29 cellular contexts compared by ENCODE assay signal in genomic region chr18:2114765-2115164, GRCh38.
"Had no signal": no experiment of that assay in that cellular context is flagged by ENCODE, and none has a peak within 500 bp of the region (broad histone marks: within the 10 kb centered on the region; RNA-seq: fewer than 3 reads in every experiment).

No MANE protein-coding gene starts in this region.

- H2AFZ ChIP-seq: hepatocyte had no signal

- H3K27ac ChIP-seq: dorsolateral prefrontal cortex, epithelial cell of prostate, foreskin keratinocyte, gastroesophageal sphincter, heart left ventricle, hepatocyte, lower lobe of right lung, prostate gland, skin epidermis, spleen, thoracic aorta, tibial nerve, upper lobe of left lung, uterus had no signal

- H3K4me1 Mint-ChIP-seq: memory B cell; naive thymus-derived CD4-positive, alpha-beta T cell; nephron; stimulated activated naive B cell treated with anti-CD40 and anti-IgM and Interleukin-4, amounts not matched to agents 10 μg/mL and 1 μg/mL and 100 μg/mL, for 72 hours had no signal

- H3K4me3 ChIP-seq: dorsolateral prefrontal cortex, gastroesophageal sphincter, heart left ventricle, hepatocyte, lower lobe of right lung, mucosa of descending colon, prostate gland, skin epidermis, spleen, thoracic aorta, tibial nerve, upper lobe of left lung, uterus had no signal

- H3K36me3 ChIP-seq: gastroesophageal sphincter, heart left ventricle, lower lobe of right lung, prostate gland, spleen, thoracic aorta, tibial nerve, upper lobe of left lung, uterus had no signal

- H3K27me3 ChIP-seq: foreskin keratinocyte, hepatocyte, tibial nerve, upper lobe of left lung, uterus had no signal

- H3K27ac Mint-ChIP-seq: memory B cell; mesothelial cell of epicardium; naive thymus-derived CD4-positive, alpha-beta T cell; nephron; stimulated activated naive B cell treated with anti-CD40 and anti-IgM and Interleukin-4, amounts not matched to agents 10 μg/mL and 1 μg/mL and 100 μg/mL, for 72 hours; stimulated activated naive CD8-positive, alpha-beta T cell treated with anti-CD3 and anti-CD28 coated beads, Interleukin-15, Interleukin-2, amounts not matched to agents 100 ng/mL and 50 ng/mL, for 24 hours had no signal

- DNase-seq: dorsolateral prefrontal cortex; effector CD4-positive, alpha-beta T cell; foreskin keratinocyte; heart left ventricle; left ventricle myocardium superior; lower lobe of right lung; mucosa of descending colon; naive thymus-derived CD4-positive, alpha-beta T cell; nucleus accumbens; right cardiac atrium; spleen; stimulated activated CD4-positive, alpha-beta T cell treated with anti-CD3 and anti-CD28 coated beads, Interleukin-4, amount 100 ng/mL, for 4 hours; stimulated activated naive B cell treated with anti-CD40 and anti-IgM and Interleukin-4, amounts not matched to agents 10 μg/mL and 1 μg/mL and 100 μg/mL, for 72 hours; upper lobe of left lung; uterus had no signal

- H3K4me1 ChIP-seq: gastroesophageal sphincter, heart left ventricle, lower lobe of right lung, prostate gland, spleen, upper lobe of left lung, uterus had no signal

- H3K4me2 ChIP-seq: hepatocyte had no signal

- H3K9me3 ChIP-seq: gastroesophageal sphincter, heart left ventricle, lower lobe of right lung, mucosa of descending colon, prostate gland, spleen, thoracic aorta, tibial nerve, upper lobe of left lung, uterus had no signal

- ATAC-seq: esophagus mucosa; foreskin keratinocyte; gastroesophageal sphincter; heart left ventricle; left ventricle myocardium superior; lower lobe of right lung; mucosa of descending colon; naive thymus-derived CD4-positive, alpha-beta T cell; right cardiac atrium; stimulated activated naive B cell treated with anti-CD40 and anti-IgM and Interleukin-4, amounts not matched to agents 10 μg/mL and 1 μg/mL and 100 μg/mL, for 72 hours had no signal

- H3K9me3 Mint-ChIP-seq: memory B cell; mesothelial cell of epicardium; naive thymus-derived CD4-positive, alpha-beta T cell; nephron; stimulated activated naive B cell treated with anti-CD40 and anti-IgM and Interleukin-4, amounts not matched to agents 10 μg/mL and 1 μg/mL and 100 μg/mL, for 72 hours; stimulated activated naive CD8-positive, alpha-beta T cell treated with anti-CD3 and anti-CD28 coated beads, Interleukin-15, Interleukin-2, amounts not matched to agents 100 ng/mL and 50 ng/mL, for 24 hours had no signal

- H3K79me2 ChIP-seq: hepatocyte had no signal

- FAIRE-seq: colon, islet of Langerhans had no signal

- H3K36me3 Mint-ChIP-seq: memory B cell; mesothelial cell of epicardium; naive thymus-derived CD4-positive, alpha-beta T cell; stimulated activated naive B cell treated with anti-CD40 and anti-IgM and Interleukin-4, amounts not matched to agents 10 μg/mL and 1 μg/mL and 100 μg/mL, for 72 hours had no signal

- H3K4me3 Mint-ChIP-seq: memory B cell; mesothelial cell of epicardium; naive thymus-derived CD4-positive, alpha-beta T cell; nephron; stimulated activated naive B cell treated with anti-CD40 and anti-IgM and Interleukin-4, amounts not matched to agents 10 μg/mL and 1 μg/mL and 100 μg/mL, for 72 hours; stimulated activated naive CD8-positive, alpha-beta T cell treated with anti-CD3 and anti-CD28 coated beads, Interleukin-15, Interleukin-2, amounts not matched to agents 100 ng/mL and 50 ng/mL, for 24 hours had no signal
